In the genomic region with DNA sequence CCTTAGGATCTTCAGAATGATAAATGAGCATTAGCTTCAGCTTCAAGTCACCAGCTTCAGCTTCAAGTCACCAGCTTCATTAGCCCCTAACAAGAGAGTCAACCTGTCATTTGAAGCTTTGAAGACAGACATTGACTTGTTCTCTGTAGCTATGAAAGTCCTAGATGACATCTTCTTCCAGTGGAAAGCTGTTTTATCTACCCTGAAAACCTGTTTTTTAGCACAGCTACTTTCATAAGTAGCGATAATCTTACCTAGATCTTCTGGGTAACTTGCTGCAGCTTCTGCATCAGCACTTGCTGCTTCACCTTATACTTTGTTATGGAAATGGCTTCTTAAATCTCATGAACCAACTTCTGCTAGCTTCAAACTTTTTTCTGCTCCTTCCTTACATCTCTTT, we compare ENCODE assay signal across 10 cellular contexts.
"Had no signal": no experiment of that assay in that cellular context is flagged by ENCODE, and none has a peak within 500 bp of the region (broad histone marks: within the 10 kb centered on the region; RNA-seq: fewer than 3 reads in every experiment).

No MANE protein-coding gene starts in this region.

- H3K4me3 ChIP-seq: GM23248, GM23338, HAP-1 had no signal

- H3K36me3 ChIP-seq: HAP-1 had no signal

- H3K4me1 ChIP-seq: HAP-1 had no signal

- FAIRE-seq: H54 had no signal

- H2AFZ ChIP-seq: GM23248, GM23338 had no signal

- ATAC-seq: GM23338, HCT116 had no signal

- H3K4me2 ChIP-seq: GM23338 had no signal

- H3K9ac ChIP-seq: GM23248 had no signal

- H3K27ac ChIP-seq: GM23248 had no signal

- DNase-seq: GM23248, GOT3, H7, H9, HCEC 1CT, HFFc6 had no signal

- H3K9me3 ChIP-seq: HAP-1 had no signal
